Comparison of ENCODE assay signal across 1 cellular context in the genomic region with DNA sequence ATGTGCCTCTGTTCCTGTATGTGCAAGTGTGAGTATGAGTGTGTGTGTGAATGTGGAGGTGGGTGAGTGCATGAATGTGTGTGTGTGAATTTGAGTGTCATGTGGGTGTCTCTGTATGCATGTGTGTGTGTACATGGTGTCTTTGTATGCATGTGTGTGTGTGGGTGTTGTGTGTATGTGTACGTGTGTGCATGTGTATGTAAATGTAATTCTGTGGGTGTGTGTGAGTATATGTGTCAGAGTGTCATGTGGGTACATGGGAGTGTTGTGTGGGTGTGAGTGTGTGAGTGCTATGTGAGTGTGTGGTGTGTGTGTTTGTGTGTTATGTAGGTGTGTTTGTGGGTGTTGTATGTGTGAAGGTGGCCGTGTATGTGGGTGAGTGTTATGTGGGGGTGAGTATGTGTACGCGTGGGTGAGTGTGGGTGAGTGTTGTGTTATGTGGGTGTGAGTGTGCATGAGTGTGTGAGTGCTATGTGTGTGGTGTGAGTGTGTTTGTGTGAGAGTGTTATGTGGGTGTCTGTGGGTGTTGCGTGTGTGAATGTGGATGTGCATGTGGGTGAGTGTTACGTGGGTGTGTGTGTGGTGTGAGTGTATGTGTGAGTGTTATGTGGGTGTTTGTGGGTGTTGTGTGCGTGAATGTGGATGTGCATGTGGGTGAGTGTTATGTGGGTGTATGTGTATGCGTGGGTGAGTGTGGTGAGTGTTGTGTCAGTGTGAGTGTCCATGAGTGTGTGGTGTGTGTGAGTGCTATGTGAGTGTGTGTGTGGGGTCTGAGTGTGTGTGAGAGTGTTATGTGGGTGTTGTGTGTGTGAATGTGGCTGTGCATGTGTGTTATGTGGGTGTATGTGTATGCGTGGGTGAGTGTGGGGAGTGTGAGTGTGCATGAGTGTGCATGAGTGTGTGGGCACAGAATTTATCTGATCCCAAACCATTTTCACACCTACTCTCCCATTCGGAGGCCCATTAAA.
A peak's percentile ranks its signal among the peaks of the same experiment; 100 is the strongest.
TF ChIP-seq lines count a peak whose summit lies in the region.

No MANE protein-coding gene starts in this region.

TF ChIP-seq in GM12878, 131 proteins besides CTCF, POLR2A, EP300 and RAD21:
- TF ChIP-seq ZNF24 (IDR thresholded peaks at IDR 0.05) (no peak), YBX1 (IDR thresholded peaks at IDR 0.05) (no peak), KDM1A (IDR thresholded peaks at IDR 0.05; ENCODE audit: borderline replicate concordance) (no peak), MTA3 (IDR thresholded peaks at IDR 0.05; ENCODE audit: borderline replicate concordance, low read length) (no peak), STAT1 (conservative IDR thresholded peaks at IDR 0.05) (no peak), SPI1 (IDR thresholded peaks at IDR 0.05; ENCODE audit: borderline replicate concordance, insufficient read depth, low read depth, low read length) (no peak), RB1 (IDR thresholded peaks at IDR 0.05; ENCODE audit: borderline replicate concordance) (no peak), FOS (IDR thresholded peaks at IDR 0.05; ENCODE audit: borderline replicate concordance, extremely low read depth, insufficient read length) (no peak), NR2C1 (IDR thresholded peaks at IDR 0.05) (no peak), EED (IDR thresholded peaks at IDR 0.05; ENCODE audit: low read depth) (no peak), STAT3 (IDR thresholded peaks at IDR 0.05; ENCODE audit: low read depth, low read length) (no peak), TCF12 (IDR thresholded peaks at IDR 0.05; ENCODE audit: low read depth, low read length) (no peak), DPF2 (IDR thresholded peaks at IDR 0.05) (no peak), ZSCAN29 (IDR thresholded peaks at IDR 0.05) (no peak), FOXK2 (IDR thresholded peaks at IDR 0.05) (no peak), NR2F1 (conservative IDR thresholded peaks at IDR 0.05) (no peak), NR2C2 (IDR thresholded peaks at IDR 0.05; ENCODE audit: borderline replicate concordance, control insufficient read depth, insufficient read length, low read depth) (peak; percentile 28), CBX5 (IDR thresholded peaks at IDR 0.05; ENCODE audit: low read depth) (no peak), MTA2 (IDR thresholded peaks at IDR 0.05; ENCODE audit: low read depth) (no peak), ATF7 (IDR thresholded peaks at IDR 0.05; ENCODE audit: low read depth) (peak; percentile 13; the same call in 1 of the 2 replicates), BMI1 (IDR thresholded peaks at IDR 0.05; ENCODE audit: borderline replicate concordance) (no peak), MYC (IDR thresholded peaks at IDR 0.05; ENCODE audit: insufficient read depth, insufficient read length, insufficient replicate concordance, low read length, severe bottlenecking) (no peak), ZNF622 (IDR thresholded peaks at IDR 0.05) (no peak), SREBF1 (IDR thresholded peaks at IDR 0.05; ENCODE audit: low read length) (no peak), BHLHE40 (IDR thresholded peaks at IDR 0.05; ENCODE audit: borderline replicate concordance in 1 of 2, low read depth in 2 of 2, low read length in 1 of 2) (no peak), FOXM1 (IDR thresholded peaks at IDR 0.05; ENCODE audit: low read depth, low read length) (no peak), KLF5 (IDR thresholded peaks at IDR 0.05; ENCODE audit: partially characterized antibody) (no peak)
- TF ChIP-seq, protein P1, sequence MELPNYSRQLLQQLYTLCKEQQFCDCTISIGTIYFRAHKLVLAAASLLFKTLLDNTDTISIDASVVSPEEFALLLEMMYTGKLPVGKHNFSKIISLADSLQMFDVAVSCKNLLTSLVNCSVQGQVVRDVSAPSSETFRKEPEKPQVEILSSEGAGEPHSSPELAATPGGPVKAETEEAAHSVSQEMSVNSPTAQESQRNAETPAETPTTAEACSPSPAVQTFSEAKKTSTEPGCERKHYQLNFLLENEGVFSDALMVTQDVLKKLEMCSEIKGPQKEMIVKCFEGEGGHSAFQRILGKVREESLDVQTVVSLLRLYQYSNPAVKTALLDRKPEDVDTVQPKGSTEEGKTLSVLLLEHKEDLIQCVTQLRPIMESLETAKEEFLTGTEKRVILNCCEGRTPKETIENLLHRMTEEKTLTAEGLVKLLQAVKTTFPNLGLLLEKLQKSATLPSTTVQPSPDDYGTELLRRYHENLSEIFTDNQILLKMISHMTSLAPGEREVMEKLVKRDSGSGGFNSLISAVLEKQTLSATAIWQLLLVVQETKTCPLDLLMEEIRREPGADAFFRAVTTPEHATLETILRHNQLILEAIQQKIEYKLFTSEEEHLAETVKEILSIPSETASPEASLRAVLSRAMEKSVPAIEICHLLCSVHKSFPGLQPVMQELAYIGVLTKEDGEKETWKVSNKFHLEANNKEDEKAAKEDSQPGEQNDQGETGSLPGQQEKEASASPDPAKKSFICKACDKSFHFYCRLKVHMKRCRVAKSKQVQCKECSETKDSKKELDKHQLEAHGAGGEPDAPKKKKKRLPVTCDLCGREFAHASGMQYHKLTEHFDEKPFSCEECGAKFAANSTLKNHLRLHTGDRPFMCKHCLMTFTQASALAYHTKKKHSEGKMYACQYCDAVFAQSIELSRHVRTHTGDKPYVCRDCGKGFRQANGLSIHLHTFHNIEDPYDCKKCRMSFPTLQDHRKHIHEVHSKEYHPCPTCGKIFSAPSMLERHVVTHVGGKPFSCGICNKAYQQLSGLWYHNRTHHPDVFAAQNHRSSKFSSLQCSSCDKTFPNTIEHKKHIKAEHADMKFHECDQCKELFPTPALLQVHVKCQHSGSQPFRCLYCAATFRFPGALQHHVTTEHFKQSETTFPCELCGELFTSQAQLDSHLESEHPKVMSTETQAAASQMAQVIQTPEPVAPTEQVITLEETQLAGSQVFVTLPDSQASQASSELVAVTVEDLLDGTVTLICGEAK (IDR thresholded peaks at IDR 0.05; ENCODE audit: borderline replicate concordance), result no peak
- TF ChIP-seq, protein P2, sequence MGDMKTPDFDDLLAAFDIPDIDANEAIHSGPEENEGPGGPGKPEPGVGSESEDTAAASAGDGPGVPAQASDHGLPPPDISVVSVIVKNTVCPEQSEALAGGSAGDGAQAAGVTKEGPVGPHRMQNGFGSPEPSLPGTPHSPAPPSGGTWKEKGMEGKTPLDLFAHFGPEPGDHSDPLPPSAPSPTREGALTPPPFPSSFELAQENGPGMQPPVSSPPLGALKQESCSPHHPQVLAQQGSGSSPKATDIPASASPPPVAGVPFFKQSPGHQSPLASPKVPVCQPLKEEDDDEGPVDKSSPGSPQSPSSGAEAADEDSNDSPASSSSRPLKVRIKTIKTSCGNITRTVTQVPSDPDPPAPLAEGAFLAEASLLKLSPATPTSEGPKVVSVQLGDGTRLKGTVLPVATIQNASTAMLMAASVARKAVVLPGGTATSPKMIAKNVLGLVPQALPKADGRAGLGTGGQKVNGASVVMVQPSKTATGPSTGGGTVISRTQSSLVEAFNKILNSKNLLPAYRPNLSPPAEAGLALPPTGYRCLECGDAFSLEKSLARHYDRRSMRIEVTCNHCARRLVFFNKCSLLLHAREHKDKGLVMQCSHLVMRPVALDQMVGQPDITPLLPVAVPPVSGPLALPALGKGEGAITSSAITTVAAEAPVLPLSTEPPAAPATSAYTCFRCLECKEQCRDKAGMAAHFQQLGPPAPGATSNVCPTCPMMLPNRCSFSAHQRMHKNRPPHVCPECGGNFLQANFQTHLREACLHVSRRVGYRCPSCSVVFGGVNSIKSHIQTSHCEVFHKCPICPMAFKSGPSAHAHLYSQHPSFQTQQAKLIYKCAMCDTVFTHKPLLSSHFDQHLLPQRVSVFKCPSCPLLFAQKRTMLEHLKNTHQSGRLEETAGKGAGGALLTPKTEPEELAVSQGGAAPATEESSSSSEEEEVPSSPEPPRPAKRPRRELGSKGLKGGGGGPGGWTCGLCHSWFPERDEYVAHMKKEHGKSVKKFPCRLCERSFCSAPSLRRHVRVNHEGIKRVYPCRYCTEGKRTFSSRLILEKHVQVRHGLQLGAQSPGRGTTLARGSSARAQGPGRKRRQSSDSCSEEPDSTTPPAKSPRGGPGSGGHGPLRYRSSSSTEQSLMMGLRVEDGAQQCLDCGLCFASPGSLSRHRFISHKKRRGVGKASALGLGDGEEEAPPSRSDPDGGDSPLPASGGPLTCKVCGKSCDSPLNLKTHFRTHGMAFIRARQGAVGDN (IDR thresholded peaks at IDR 0.05), result no peak
- TF ChIP-seq, protein P3, sequence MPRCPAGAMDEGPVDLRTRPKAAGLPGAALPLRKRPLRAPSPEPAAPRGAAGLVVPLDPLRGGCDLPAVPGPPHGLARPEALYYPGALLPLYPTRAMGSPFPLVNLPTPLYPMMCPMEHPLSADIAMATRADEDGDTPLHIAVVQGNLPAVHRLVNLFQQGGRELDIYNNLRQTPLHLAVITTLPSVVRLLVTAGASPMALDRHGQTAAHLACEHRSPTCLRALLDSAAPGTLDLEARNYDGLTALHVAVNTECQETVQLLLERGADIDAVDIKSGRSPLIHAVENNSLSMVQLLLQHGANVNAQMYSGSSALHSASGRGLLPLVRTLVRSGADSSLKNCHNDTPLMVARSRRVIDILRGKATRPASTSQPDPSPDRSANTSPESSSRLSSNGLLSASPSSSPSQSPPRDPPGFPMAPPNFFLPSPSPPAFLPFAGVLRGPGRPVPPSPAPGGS (IDR thresholded peaks at IDR 0.05; ENCODE audit: borderline replicate concordance, insufficient read depth, low read depth, low read length, poor library complexity, severe bottlenecking), result peak; percentile 77
- TF ChIP-seq, protein P4, sequence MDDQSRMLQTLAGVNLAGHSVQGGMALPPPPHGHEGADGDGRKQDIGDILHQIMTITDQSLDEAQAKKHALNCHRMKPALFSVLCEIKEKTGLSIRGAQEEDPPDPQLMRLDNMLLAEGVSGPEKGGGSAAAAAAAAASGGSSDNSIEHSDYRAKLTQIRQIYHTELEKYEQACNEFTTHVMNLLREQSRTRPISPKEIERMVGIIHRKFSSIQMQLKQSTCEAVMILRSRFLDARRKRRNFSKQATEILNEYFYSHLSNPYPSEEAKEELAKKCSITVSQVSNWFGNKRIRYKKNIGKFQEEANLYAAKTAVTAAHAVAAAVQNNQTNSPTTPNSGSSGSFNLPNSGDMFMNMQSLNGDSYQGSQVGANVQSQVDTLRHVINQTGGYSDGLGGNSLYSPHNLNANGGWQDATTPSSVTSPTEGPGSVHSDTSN (IDR thresholded peaks at IDR 0.05; ENCODE audit: insufficient replicate concordance, low read depth, low read length), result peak; percentile 4
- TF ChIP-seq, protein P5, sequence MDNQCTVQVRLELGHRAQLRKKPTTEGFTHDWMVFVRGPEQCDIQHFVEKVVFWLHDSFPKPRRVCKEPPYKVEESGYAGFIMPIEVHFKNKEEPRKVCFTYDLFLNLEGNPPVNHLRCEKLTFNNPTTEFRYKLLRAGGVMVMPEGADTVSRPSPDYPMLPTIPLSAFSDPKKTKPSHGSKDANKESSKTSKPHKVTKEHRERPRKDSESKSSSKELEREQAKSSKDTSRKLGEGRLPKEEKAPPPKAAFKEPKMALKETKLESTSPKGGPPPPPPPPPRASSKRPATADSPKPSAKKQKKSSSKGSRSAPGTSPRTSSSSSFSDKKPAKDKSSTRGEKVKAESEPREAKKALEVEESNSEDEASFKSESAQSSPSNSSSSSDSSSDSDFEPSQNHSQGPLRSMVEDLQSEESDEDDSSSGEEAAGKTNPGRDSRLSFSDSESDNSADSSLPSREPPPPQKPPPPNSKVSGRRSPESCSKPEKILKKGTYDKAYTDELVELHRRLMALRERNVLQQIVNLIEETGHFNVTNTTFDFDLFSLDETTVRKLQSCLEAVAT (IDR thresholded peaks at IDR 0.05), result no peak
- TF ChIP-seq, protein P6, sequence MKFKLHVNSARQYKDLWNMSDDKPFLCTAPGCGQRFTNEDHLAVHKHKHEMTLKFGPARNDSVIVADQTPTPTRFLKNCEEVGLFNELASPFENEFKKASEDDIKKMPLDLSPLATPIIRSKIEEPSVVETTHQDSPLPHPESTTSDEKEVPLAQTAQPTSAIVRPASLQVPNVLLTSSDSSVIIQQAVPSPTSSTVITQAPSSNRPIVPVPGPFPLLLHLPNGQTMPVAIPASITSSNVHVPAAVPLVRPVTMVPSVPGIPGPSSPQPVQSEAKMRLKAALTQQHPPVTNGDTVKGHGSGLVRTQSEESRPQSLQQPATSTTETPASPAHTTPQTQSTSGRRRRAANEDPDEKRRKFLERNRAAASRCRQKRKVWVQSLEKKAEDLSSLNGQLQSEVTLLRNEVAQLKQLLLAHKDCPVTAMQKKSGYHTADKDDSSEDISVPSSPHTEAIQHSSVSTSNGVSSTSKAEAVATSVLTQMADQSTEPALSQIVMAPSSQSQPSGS (IDR thresholded peaks at IDR 0.05; ENCODE audit: low read length), result no peak
- TF ChIP-seq, protein P7, sequence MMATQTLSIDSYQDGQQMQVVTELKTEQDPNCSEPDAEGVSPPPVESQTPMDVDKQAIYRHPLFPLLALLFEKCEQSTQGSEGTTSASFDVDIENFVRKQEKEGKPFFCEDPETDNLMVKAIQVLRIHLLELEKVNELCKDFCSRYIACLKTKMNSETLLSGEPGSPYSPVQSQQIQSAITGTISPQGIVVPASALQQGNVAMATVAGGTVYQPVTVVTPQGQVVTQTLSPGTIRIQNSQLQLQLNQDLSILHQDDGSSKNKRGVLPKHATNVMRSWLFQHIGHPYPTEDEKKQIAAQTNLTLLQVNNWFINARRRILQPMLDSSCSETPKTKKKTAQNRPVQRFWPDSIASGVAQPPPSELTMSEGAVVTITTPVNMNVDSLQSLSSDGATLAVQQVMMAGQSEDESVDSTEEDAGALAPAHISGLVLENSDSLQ (IDR thresholded peaks at IDR 0.05), result no peak
